ENCODE assay signal across 20 cellular contexts in genomic region chr12:109656681-109657262, GRCh38.
"Had no signal": no experiment of that assay in that cellular context is flagged by ENCODE, and none has a peak within 500 bp of the region (broad histone marks: within the 10 kb centered on the region; RNA-seq: fewer than 3 reads in every experiment).

No MANE protein-coding gene starts in this region.

- ATAC-seq: activated CD8-positive, alpha-beta T cell treated with anti-CD3 and anti-CD28 coated beads, Interleukin-2, amount 10 ng/mL, durations not matched to agents 7 days and 5 days; activated naive CD8-positive, alpha-beta T cell treated with anti-CD3 and anti-CD28 coated beads, Interleukin-2, amount 50 U/mL, for 24 hours; body of pancreas; naive thymus-derived CD8-positive, alpha-beta T cell; psoas muscle; upper lobe of right lung had no signal

- H3K36me3 ChIP-seq: left ventricle myocardium inferior, neutrophil, ovary, right atrium auricular region, thyroid gland, upper lobe of right lung had no signal

- H3K27me3 ChIP-seq: body of pancreas, ovary, right atrium auricular region, thyroid gland had no signal

- H3K27ac ChIP-seq: body of pancreas, left ventricle myocardium inferior, neutrophil, ovary, psoas muscle, right atrium auricular region, thyroid gland, upper lobe of right lung had no signal

- DNase-seq: activated CD4-positive, alpha-beta T cell treated with anti-CD3 and anti-CD28 coated beads for 1 hour; activated CD4-positive, alpha-beta T cell treated with anti-CD3 and anti-CD28 coated beads, Interleukin-2, amount 50 U/mL, for 1 hour; activated CD8-positive, alpha-beta T cell treated with anti-CD3 and anti-CD28 coated beads, Interleukin-2, amount 10 ng/mL, durations not matched to agents 7 days and 5 days; activated gamma-delta T cell; activated naive CD4-positive, alpha-beta T cell treated with anti-CD3 and anti-CD28 coated beads, Interleukin-2, amount 50 U/mL, for 16 hours; activated naive CD8-positive, alpha-beta T cell treated with anti-CD3 and anti-CD28 coated beads, Interleukin-2, amount 50 U/mL, for 24 hours; body of pancreas; hippocampal formation; kidney glomerular epithelial cell; left ventricle myocardium inferior; mammary epithelial cell; ovary; psoas muscle; substantia nigra; T-helper 9 cell; thyroid gland; upper lobe of right lung had no signal

- H3K4me3 ChIP-seq: body of pancreas, left ventricle myocardium inferior, ovary, psoas muscle, right atrium auricular region, thyroid gland, upper lobe of right lung had no signal

- H3K4me1 ChIP-seq: body of pancreas, thyroid gland, upper lobe of right lung had no signal

- H3K9me3 ChIP-seq: body of pancreas, left ventricle myocardium inferior, neutrophil, ovary, psoas muscle, right atrium auricular region, thyroid gland, upper lobe of right lung had no signal
